Comparison of ENCODE assay signal across 9 cellular contexts in the genomic region with DNA sequence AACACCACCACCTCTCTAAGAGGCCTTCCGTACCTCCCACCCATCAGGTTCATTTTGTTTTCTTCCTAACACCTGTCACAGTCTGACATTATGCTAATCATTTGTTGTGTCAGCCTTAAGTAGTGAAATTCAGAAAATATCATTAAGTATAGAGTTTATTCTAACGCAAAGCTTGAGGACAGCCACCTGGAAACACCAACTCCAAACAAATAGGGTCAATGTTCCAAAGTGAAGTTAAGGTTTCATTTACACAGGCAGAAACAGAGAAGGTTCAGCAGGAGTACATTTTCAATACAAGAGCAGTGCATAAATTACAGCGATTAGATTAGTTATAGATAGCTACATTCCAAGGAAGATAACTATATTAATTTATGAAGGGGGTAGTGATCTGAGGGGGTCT. TPM values are rescaled to one million over a fixed set of nuclear protein-coding genes. Genes with fewer than 3 reads are reported as not detected.
DNase-seq lines count a peak whose midpoint lies in the region; ATAC-seq and TF ChIP-seq lines count a peak whose summit lies in the region.
"Had no signal": no experiment of that assay in that cellular context is flagged by ENCODE, and none has a peak within 500 bp of the region (broad histone marks: within the 10 kb centered on the region; RNA-seq: fewer than 3 reads in every experiment).

No MANE protein-coding gene starts in this region.

- peak overlapping the region; percentile 96 for H3K27ac ChIP-seq in lower lobe of right lung

- H3K27ac Mint-ChIP-seq in activated naive CD4-positive, alpha-beta T cell treated with anti-CD3 and anti-CD28 coated beads for 36 hours: peak overlapping the region; percentile 55
- peak overlapping the region; percentile 99 for H3K27ac Mint-ChIP-seq in type B pancreatic cell

- no peaks in the 10 kb centered on the region for H3K27me3 Mint-ChIP-seq in activated naive CD4-positive, alpha-beta T cell treated with anti-CD3 and anti-CD28 coated beads for 36 hours (ENCODE audit: low read depth)
- H3K27me3 Mint-ChIP-seq in type B pancreatic cell: no peaks in the 10 kb centered on the region

- TF ChIP-seq CTCF in astrocyte of the cerebellum (IDR thresholded peaks at IDR 0.05; ENCODE audit: low read depth, low read length, missing control alignments) (no peak), lower lobe of right lung (IDR thresholded peaks at IDR 0.05) (no peak), type B pancreatic cell (conservative IDR thresholded peaks at IDR 0.05) (no peak)

- H3K9me3 ChIP-seq in lower lobe of right lung: no peaks in the 10 kb centered on the region

- CTCF ChIA-PET in activated naive CD4-positive, alpha-beta T cell treated with anti-CD3 and anti-CD28 coated beads for 36 hours (lab: Charles Lee): interaction anchor here (1.2 to 1.4 kb wide), 2 partner anchors 146 to 345 kb away, joined by 4 read pairs; no protein-coding TSS in a partner anchor

- H3K4me1 Mint-ChIP-seq in activated naive CD4-positive, alpha-beta T cell treated with anti-CD3 and anti-CD28 coated beads for 36 hours (ENCODE audit: low read depth): peaks cover 55% of the 10 kb centered on the region
- peaks cover 69% of the 10 kb centered on the region for H3K4me1 Mint-ChIP-seq in type B pancreatic cell (ENCODE audit: unreplicated experiment)

- H3K4me3 ChIP-seq in astrocyte of the cerebellum (ENCODE audit: low read depth, low read length) (peak overlapping the region; percentile 91), lower lobe of right lung (peak overlapping the region; percentile 86)

- peaks cover 42% of the 10 kb centered on the region for H3K4me1 ChIP-seq in lower lobe of right lung

- in situ Hi-C loops in astrocyte of the cerebellum (cut with HindIII; ENCODE audit: low sequenced_read_pairs): no loop called here

- H3K27me3 ChIP-seq in lower lobe of right lung (ENCODE audit: low read depth): no peaks in the 10 kb centered on the region

- ATAC-seq in lower lobe of right lung (no peak), GM21786 (IDR thresholded peaks at IDR 0.05; ENCODE audit: unreplicated experiment) (no peak)

- peak overlapping the region; percentile 92 for H3K4me3 Mint-ChIP-seq in activated naive CD4-positive, alpha-beta T cell treated with anti-CD3 and anti-CD28 coated beads for 36 hours
- H3K4me3 Mint-ChIP-seq in type B pancreatic cell: peak overlapping the region; percentile 95

- H3K9me3 Mint-ChIP-seq in activated naive CD4-positive, alpha-beta T cell treated with anti-CD3 and anti-CD28 coated beads for 36 hours: no peaks in the 10 kb centered on the region
- peaks cover 5% of the 10 kb centered on the region for H3K9me3 Mint-ChIP-seq in type B pancreatic cell

- intact Hi-C loops in activated naive CD4-positive, alpha-beta T cell treated with anti-CD3 and anti-CD28 coated beads for 36 hours (cut with micrococcal nuclease): loop anchor here (5.0 to 10.0 kb wide), 5 partner anchors 135 to 1657 kb away; partner anchors contain the start of genes ABHD17B, APBA1 and C9orf85
- intact Hi-C loops in lower lobe of right lung (cut with DNase I): no loop called here

- H3K36me3 ChIP-seq in lower lobe of right lung: no peaks in the 10 kb centered on the region

- DNase-seq in activated naive CD4-positive, alpha-beta T cell treated with anti-CD3 and anti-CD28 coated beads for 36 hours: no peak
- no peak for DNase-seq in activated naive CD4-positive, alpha-beta T cell (lab: John Stamatoyannopoulos, UW)
- DNase-seq in astrocyte of the cerebellum (ENCODE audit: low read depth): no peak
- no peak for DNase-seq in lower lobe of right lung
- DNase-seq in type B pancreatic cell (ENCODE audit: extremely low spot score, unreplicated experiment): no peak
- no peak for DNase-seq in cerebellar nuclear complex (lab: John Stamatoyannopoulos, UW)
- no peak for DNase-seq in SHP77 (lab: John Stamatoyannopoulos, UW)
- DNase-seq: activated gamma-delta T cell treated with Interleukin-2 at 50 U/mL for 16 hours had no signal

- peaks cover 28% of the 10 kb centered on the region for H3K36me3 Mint-ChIP-seq in activated naive CD4-positive, alpha-beta T cell treated with anti-CD3 and anti-CD28 coated beads for 36 hours (ENCODE audit: low read depth)
- H3K36me3 Mint-ChIP-seq in type B pancreatic cell: peaks cover 24% of the 10 kb centered on the region

RNA-seq across cellular contexts. Expression of gene SMC5, which starts 1.3 kb away (rescaled TPM):
- 10 to 100 TPM; 30.4 to 31.2 TPM for total RNA-seq in activated naive CD4-positive, alpha-beta T cell treated with anti-CD3 and anti-CD28 coated beads for 36 hours
- total RNA-seq in lower lobe of right lung (30.3 TPM), type B pancreatic cell (ENCODE audit: low replicate concordance) (33.9 and 40.3 TPM in 2 replicates)
